Comparison of ENCODE assay signal across 13 cellular contexts in genomic region chr14:76968621-76969063, GRCh38. TPM values are rescaled to one million over a fixed set of nuclear protein-coding genes. Genes with fewer than 3 reads are reported as not detected.
A peak's percentile ranks its signal among the peaks of the same experiment; 100 is the strongest.
DNase-seq lines count a peak whose midpoint lies in the region; ATAC-seq and TF ChIP-seq lines count a peak whose summit lies in the region.
"Had no signal": no experiment of that assay in that cellular context is flagged by ENCODE, and none has a peak within 500 bp of the region (broad histone marks: within the 10 kb centered on the region; RNA-seq: fewer than 3 reads in every experiment).

No MANE protein-coding gene starts in this region.

- H3K9me3 Mint-ChIP-seq in progenitor cell of endocrine pancreas (ENCODE audit: low read depth): no peaks in the 10 kb centered on the region
- H3K9me3 Mint-ChIP-seq in activated T-helper 2 cell treated with anti-CD3 and anti-CD28 coated beads, Interferon-gamma antibody, Interleukin-2, Interleukin-4, amounts not matched to agents 10 μg/mL and 5 μg/mL and 100 μg/mL, durations not matched to agents 14 hours and 24 hours and 36 hours: no peaks in the 10 kb centered on the region
- H3K9me3 Mint-ChIP-seq: CD4-positive, CD25-positive, alpha-beta regulatory T cell had no signal

- H3K4me3 Mint-ChIP-seq in progenitor cell of endocrine pancreas (ENCODE audit: low read depth): no peak overlapping the region
- no peak overlapping the region for H3K4me3 Mint-ChIP-seq in activated T-helper 2 cell treated with anti-CD3 and anti-CD28 coated beads, Interferon-gamma antibody, Interleukin-2, Interleukin-4, amounts not matched to agents 10 μg/mL and 5 μg/mL and 100 μg/mL, durations not matched to agents 14 hours and 24 hours and 36 hours (ENCODE audit: low read depth)

- H3K36me3 Mint-ChIP-seq in progenitor cell of endocrine pancreas (ENCODE audit: insufficient read depth): no peaks in the 10 kb centered on the region
- H3K36me3 Mint-ChIP-seq in activated T-helper 2 cell treated with anti-CD3 and anti-CD28 coated beads, Interferon-gamma antibody, Interleukin-2, Interleukin-4, amounts not matched to agents 10 μg/mL and 5 μg/mL and 100 μg/mL, durations not matched to agents 14 hours and 24 hours and 36 hours (ENCODE audit: low read depth): no peaks in the 10 kb centered on the region
- H3K36me3 Mint-ChIP-seq: CD4-positive, CD25-positive, alpha-beta regulatory T cell had no signal

- no peak for ATAC-seq in left colon

- H3K27me3 Mint-ChIP-seq in progenitor cell of endocrine pancreas: no peaks in the 10 kb centered on the region
- no peaks in the 10 kb centered on the region for H3K27me3 Mint-ChIP-seq in activated T-helper 2 cell treated with anti-CD3 and anti-CD28 coated beads, Interferon-gamma antibody, Interleukin-2, Interleukin-4, amounts not matched to agents 10 μg/mL and 5 μg/mL and 100 μg/mL, durations not matched to agents 14 hours and 24 hours and 36 hours (ENCODE audit: low read depth)

- H3K4me1 Mint-ChIP-seq in progenitor cell of endocrine pancreas (ENCODE audit: low read depth): peaks cover 36% of the 10 kb centered on the region
- peaks cover 26% of the 10 kb centered on the region for H3K4me1 Mint-ChIP-seq in activated T-helper 2 cell treated with anti-CD3 and anti-CD28 coated beads, Interferon-gamma antibody, Interleukin-2, Interleukin-4, amounts not matched to agents 10 μg/mL and 5 μg/mL and 100 μg/mL, durations not matched to agents 14 hours and 24 hours and 36 hours (ENCODE audit: low read depth)

- peak overlapping the region; percentile 93 for H3K27ac Mint-ChIP-seq in progenitor cell of endocrine pancreas
- H3K27ac Mint-ChIP-seq in activated T-helper 2 cell treated with anti-CD3 and anti-CD28 coated beads, Interferon-gamma antibody, Interleukin-2, Interleukin-4, amounts not matched to agents 10 μg/mL and 5 μg/mL and 100 μg/mL, durations not matched to agents 14 hours and 24 hours and 36 hours: no peak overlapping the region

- intact Hi-C loops in activated T-helper 2 cell treated with anti-CD3 and anti-CD28 coated beads, Interferon-gamma antibody, Interleukin-2, Interleukin-4, amounts not matched to agents 10 μg/mL and 5 μg/mL and 100 μg/mL, durations not matched to agents 14 hours and 24 hours and 36 hours (cut with micrococcal nuclease): no loop called here
- intact Hi-C loops in left colon (cut with DNase I, micrococcal nuclease): no loop called here

- peak; percentile 10 for TF ChIP-seq CTCF in progenitor cell of endocrine pancreas (IDR thresholded peaks at IDR 0.05; ENCODE audit: unreplicated experiment)

- DNase-seq in NCI-H187 (lab: John Stamatoyannopoulos, UW): peak; percentile 35 to 48
- DNase-seq in NCI-H187 treated with DMSO at 0.1 percent for 48 hours (lab: John Stamatoyannopoulos, UW): no peak
- DNase-seq in NCI-H2196 (lab: John Stamatoyannopoulos, UW; ENCODE audit: unreplicated experiment): peak; percentile 77
- DNase-seq in astrocyte of the hippocampus (ENCODE audit: low read depth, low spot score): peak; percentile 35
- no peak for DNase-seq in progenitor cell of endocrine pancreas (ENCODE audit: low spot score, unreplicated experiment)
- DNase-seq in Kasumi-1 (lab: John Stamatoyannopoulos, UW): no peak
- no peak for DNase-seq in activated T-helper 2 cell treated with anti-CD3 and anti-CD28 coated beads, Interferon-gamma antibody, Interleukin-2, Interleukin-4, amounts not matched to agents 10 μg/mL and 5 μg/mL and 100 μg/mL, durations not matched to agents 14 hours and 24 hours and 36 hours (ENCODE audit: low spot score)
- DNase-seq in left colon: no peak
- DNase-seq: activated CD8-positive, alpha-beta memory T cell treated with anti-CD3 and anti-CD28 coated beads for 24 hours; amygdala; CD4-positive, CD25-positive, alpha-beta regulatory T cell; cortex of kidney; stimulated activated CD4-positive, alpha-beta T cell treated with anti-CD3 and anti-CD28 coated beads, Interleukin-15, amount 100 ng/mL, for 24 hours had no signal

RNA-seq across cellular contexts. Expression of gene IRF2BPL, which starts 59.9 kb away (rescaled TPM):
- total RNA-seq in progenitor cell of endocrine pancreas: 51.1 and 56.2 TPM in 2 replicates
- total RNA-seq in activated T-helper 2 cell treated with anti-CD3 and anti-CD28 coated beads, Interferon-gamma antibody, Interleukin-2, Interleukin-4, amounts not matched to agents 10 μg/mL and 5 μg/mL and 100 μg/mL, durations not matched to agents 14 hours and 24 hours and 36 hours: 34.8 and 35.8 TPM in 2 replicates
- 10 to 100 TPM; 15.5 to 25.5 TPM for total RNA-seq in left colon

Comparison
In these comparisons a context has a peak if more than half of its experiments do, and no peak if none do; other contexts are left out.
1. DNase-seq: peak in NCI-H187 (2 of 2), NCI-H2196 (single experiment) and astrocyte of the hippocampus (single experiment); none in NCI-H187 treated with DMSO at 0.1 percent for 48 hours (single experiment), progenitor cell of endocrine pancreas (single experiment), Kasumi-1 (0 of 2), activated T-helper 2 cell treated with anti-CD3 and anti-CD28 coated beads, Interferon-gamma antibody, Interleukin-2, Interleukin-4, amounts not matched to agents 10 μg/mL and 5 μg/mL and 100 μg/mL, durations not matched to agents 14 hours and 24 hours and 36 hours (single experiment) and left colon (0 of 2).